Comparison of ENCODE assay signal across 17 cellular contexts in the genomic region with DNA sequence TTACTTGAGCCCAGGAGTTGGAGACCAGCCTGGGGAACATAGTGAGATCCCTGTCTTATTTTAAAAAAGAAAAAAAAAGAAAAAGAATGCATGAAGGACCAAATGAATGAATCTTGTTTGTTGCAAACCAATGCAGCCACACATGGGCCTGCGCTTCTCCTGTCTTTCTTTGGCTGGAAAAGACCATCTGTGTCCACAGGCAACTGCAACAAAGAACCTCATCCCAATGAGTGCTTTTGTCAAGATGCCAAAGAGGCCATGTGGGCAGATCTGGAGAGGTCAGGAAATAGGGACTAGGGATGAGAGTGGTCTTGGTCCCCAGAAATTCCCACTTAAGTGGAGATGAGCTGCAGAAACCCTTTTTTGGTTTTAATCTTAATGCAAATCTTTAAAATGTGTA. TPM values are rescaled to one million over a fixed set of nuclear protein-coding genes. Genes with fewer than 3 reads are reported as not detected.
DNase-seq lines count a peak whose midpoint lies in the region; ATAC-seq and TF ChIP-seq lines count a peak whose summit lies in the region.
"Had no signal": no experiment of that assay in that cellular context is flagged by ENCODE, and none has a peak within 500 bp of the region (broad histone marks: within the 10 kb centered on the region; RNA-seq: fewer than 3 reads in every experiment).

No MANE protein-coding gene starts in this region.

- TF ChIP-seq CTCF in RWPE2 (IDR thresholded peaks at IDR 0.05; ENCODE audit: poor library complexity, severe bottlenecking), result no peak
- no peak for TF ChIP-seq CTCF in fibroblast of mammary gland (conservative IDR thresholded peaks at IDR 0.05; ENCODE audit: control insufficient read depth, insufficient read depth, low read depth, low read length)

- no peaks in the 10 kb centered on the region for H3K36me3 ChIP-seq in RWPE2 (ENCODE audit: low read depth)
- H3K36me3 ChIP-seq: prostate gland had no signal

- DNase-seq in activated naive CD8-positive, alpha-beta T cell treated with anti-CD3 and anti-CD28 coated beads, Interleukin-2, amount 10 ng/mL, durations not matched to agents 7 days and 5 days, result peak; percentile 2
- DNase-seq in activated naive CD8-positive, alpha-beta T cell treated with anti-CD3 and anti-CD28 coated beads for 36 hours, result no peak
- DNase-seq in RWPE2 (ENCODE audit: low spot score) (no peak), fibroblast of mammary gland (ENCODE audit: low read depth) (peak; percentile 33), nucleus accumbens (lab: John Stamatoyannopoulos, UW) (no peak), retina (no peak), HCEC 1CT (no peak)
- DNase-seq in stimulated activated naive CD8-positive, alpha-beta T cell treated with anti-CD3 and anti-CD28 coated beads, Interleukin-15, amount 100 ng/mL, for 72 hours, result no peak
- DNase-seq: activated CD4-positive, alpha-beta T cell treated with anti-CD3 and anti-CD28 coated beads, Interleukin-2, amount 50 U/mL, for 1 hour; activated T-cell treated with anti-CD3 and anti-CD28 coated beads, Interleukin-2, amount 50 U/mL, for 1 hour; CD8-positive, alpha-beta T cell; effector CD8-positive, alpha-beta T cell; left ventricle myocardium superior had no signal

- H3K36me3 Mint-ChIP-seq in activated naive CD8-positive, alpha-beta T cell treated with anti-CD3 and anti-CD28 coated beads, Interleukin-2, amount 10 ng/mL, durations not matched to agents 7 days and 5 days, result peaks cover 6% of the 10 kb centered on the region
- H3K36me3 Mint-ChIP-seq in activated naive CD8-positive, alpha-beta T cell treated with anti-CD3 and anti-CD28 coated beads for 36 hours, result no peaks in the 10 kb centered on the region
- H3K36me3 Mint-ChIP-seq: activated naive CD4-positive, alpha-beta T cell treated with anti-CD3 and anti-CD28 coated beads, Interleukin-2, amount 50 U/mL, for 24 hours; CD8-positive, alpha-beta T cell had no signal

- H3K4me3 Mint-ChIP-seq in activated naive CD8-positive, alpha-beta T cell treated with anti-CD3 and anti-CD28 coated beads, Interleukin-2, amount 10 ng/mL, durations not matched to agents 7 days and 5 days, result no peak overlapping the region
- H3K4me3 Mint-ChIP-seq in activated naive CD8-positive, alpha-beta T cell treated with anti-CD3 and anti-CD28 coated beads for 36 hours, result no peak overlapping the region
- H3K4me3 Mint-ChIP-seq in stimulated activated naive CD8-positive, alpha-beta T cell treated with anti-CD3 and anti-CD28 coated beads, Interleukin-15, amount 100 ng/mL, for 72 hours, result no peak overlapping the region
- H3K4me3 Mint-ChIP-seq: activated naive CD4-positive, alpha-beta T cell treated with anti-CD3 and anti-CD28 coated beads, Interleukin-2, amount 50 U/mL, for 24 hours; CD8-positive, alpha-beta T cell; stimulated activated naive CD8-positive, alpha-beta T cell treated with anti-CD3 and anti-CD28 coated beads, Interleukin-15, Interleukin-2, amounts not matched to agents 100 ng/mL and 50 ng/mL, for 24 hours had no signal

- ATAC-seq in activated naive CD8-positive, alpha-beta T cell treated with anti-CD3 and anti-CD28 coated beads, Interleukin-2, amount 10 ng/mL, durations not matched to agents 7 days and 5 days (ENCODE audit: low read depth), result no peak
- no peak for ATAC-seq in RWPE2 (ENCODE audit: low read depth)
- ATAC-seq in stimulated activated naive CD8-positive, alpha-beta T cell treated with anti-CD3 and anti-CD28 coated beads, Interleukin-15, amount 100 ng/mL, for 72 hours, result no peak
- ATAC-seq: CD8-positive, alpha-beta T cell had no signal

- peak overlapping the region; percentile 82 for H3K27ac ChIP-seq in RWPE2 (ENCODE audit: poor library complexity, severe bottlenecking)
- H3K27ac ChIP-seq: foreskin keratinocyte, prostate gland had no signal

- H3K4me3 ChIP-seq in RWPE2 (ENCODE audit: severe bottlenecking) (no peak overlapping the region), fibroblast of mammary gland (ENCODE audit: control insufficient read depth, low read depth, low read length) (no peak overlapping the region)
- H3K4me3 ChIP-seq: prostate gland had no signal

- H3K27me3 Mint-ChIP-seq in activated naive CD8-positive, alpha-beta T cell treated with anti-CD3 and anti-CD28 coated beads, Interleukin-2, amount 10 ng/mL, durations not matched to agents 7 days and 5 days, result peaks cover 39% of the 10 kb centered on the region
- H3K27me3 Mint-ChIP-seq in activated naive CD8-positive, alpha-beta T cell treated with anti-CD3 and anti-CD28 coated beads for 36 hours, result no peaks in the 10 kb centered on the region
- peaks cover 20% of the 10 kb centered on the region for H3K27me3 Mint-ChIP-seq in stimulated activated naive CD8-positive, alpha-beta T cell treated with anti-CD3 and anti-CD28 coated beads, Interleukin-15, amount 100 ng/mL, for 72 hours
- H3K27me3 Mint-ChIP-seq: activated naive CD4-positive, alpha-beta T cell treated with anti-CD3 and anti-CD28 coated beads, Interleukin-2, amount 50 U/mL, for 24 hours had no signal

- peaks cover 16% of the 10 kb centered on the region for H3K4me1 Mint-ChIP-seq in activated naive CD8-positive, alpha-beta T cell treated with anti-CD3 and anti-CD28 coated beads, Interleukin-2, amount 10 ng/mL, durations not matched to agents 7 days and 5 days
- no peaks in the 10 kb centered on the region for H3K4me1 Mint-ChIP-seq in activated naive CD8-positive, alpha-beta T cell treated with anti-CD3 and anti-CD28 coated beads for 36 hours
- peaks cover 6% of the 10 kb centered on the region for H3K4me1 Mint-ChIP-seq in stimulated activated naive CD8-positive, alpha-beta T cell treated with anti-CD3 and anti-CD28 coated beads, Interleukin-15, amount 100 ng/mL, for 72 hours
- H3K4me1 Mint-ChIP-seq: activated naive CD4-positive, alpha-beta T cell treated with anti-CD3 and anti-CD28 coated beads, Interleukin-2, amount 50 U/mL, for 24 hours had no signal

- no peaks in the 10 kb centered on the region for H3K27me3 ChIP-seq in RWPE2 (ENCODE audit: insufficient read depth, poor library complexity, severe bottlenecking)
- H3K27me3 ChIP-seq: foreskin keratinocyte had no signal

- H3K27ac Mint-ChIP-seq in activated naive CD8-positive, alpha-beta T cell treated with anti-CD3 and anti-CD28 coated beads, Interleukin-2, amount 10 ng/mL, durations not matched to agents 7 days and 5 days, result no peak overlapping the region
- no peak overlapping the region for H3K27ac Mint-ChIP-seq in activated naive CD8-positive, alpha-beta T cell treated with anti-CD3 and anti-CD28 coated beads for 36 hours
- no peak overlapping the region for H3K27ac Mint-ChIP-seq in stimulated activated naive CD8-positive, alpha-beta T cell treated with anti-CD3 and anti-CD28 coated beads, Interleukin-15, amount 100 ng/mL, for 72 hours
- H3K27ac Mint-ChIP-seq: activated naive CD4-positive, alpha-beta T cell treated with anti-CD3 and anti-CD28 coated beads, Interleukin-2, amount 50 U/mL, for 24 hours; CD8-positive, alpha-beta T cell; stimulated activated naive CD8-positive, alpha-beta T cell treated with anti-CD3 and anti-CD28 coated beads, Interleukin-15, Interleukin-2, amounts not matched to agents 100 ng/mL and 50 ng/mL, for 24 hours had no signal

- peaks cover 14% of the 10 kb centered on the region for H3K4me1 ChIP-seq in RWPE2 (ENCODE audit: insufficient read depth, poor library complexity, severe bottlenecking)
- H3K4me1 ChIP-seq: prostate gland had no signal

- POLR2A ChIA-PET in activated naive CD8-positive, alpha-beta T cell treated with anti-CD3 and anti-CD28 coated beads, Interleukin-2, amount 10 ng/mL, durations not matched to agents 7 days and 5 days (lab: Charles Lee), result no interaction called here

- H3K9me3 ChIP-seq in RWPE2 (ENCODE audit: severe bottlenecking), result peaks cover 2% of the 10 kb centered on the region
- H3K9me3 ChIP-seq: prostate gland had no signal

- H3K9me3 Mint-ChIP-seq in activated naive CD8-positive, alpha-beta T cell treated with anti-CD3 and anti-CD28 coated beads, Interleukin-2, amount 10 ng/mL, durations not matched to agents 7 days and 5 days, result peaks cover 2% of the 10 kb centered on the region
- no peaks in the 10 kb centered on the region for H3K9me3 Mint-ChIP-seq in activated naive CD8-positive, alpha-beta T cell treated with anti-CD3 and anti-CD28 coated beads for 36 hours
- H3K9me3 Mint-ChIP-seq in stimulated activated naive CD8-positive, alpha-beta T cell treated with anti-CD3 and anti-CD28 coated beads, Interleukin-15, amount 100 ng/mL, for 72 hours, result peaks cover 7 to 10% of the 10 kb centered on the region in 2 donors
- H3K9me3 Mint-ChIP-seq: activated naive CD4-positive, alpha-beta T cell treated with anti-CD3 and anti-CD28 coated beads, Interleukin-2, amount 50 U/mL, for 24 hours; CD8-positive, alpha-beta T cell had no signal

RNA-seq across cellular contexts. Expression of gene DUSP5, which starts 49.8 kb away (rescaled TPM):
- 10 to 100 TPM; 23.1 to 24.3 TPM for total RNA-seq in activated naive CD8-positive, alpha-beta T cell treated with anti-CD3 and anti-CD28 coated beads, Interleukin-2, amount 10 ng/mL, durations not matched to agents 7 days and 5 days
- total RNA-seq in activated naive CD8-positive, alpha-beta T cell treated with anti-CD3 and anti-CD28 coated beads for 36 hours, result 10 to 100 TPM; 30.1 to 31.4 TPM

Comparison
In these comparisons a context has a peak if more than half of its experiments do, and no peak if none do; other contexts are left out.
1. DNase-seq: peak in activated naive CD8-positive, alpha-beta T cell treated with anti-CD3 and anti-CD28 coated beads, Interleukin-2, amount 10 ng/mL, durations not matched to agents 7 days and 5 days (single experiment) and fibroblast of mammary gland (single experiment); none in activated naive CD8-positive, alpha-beta T cell treated with anti-CD3 and anti-CD28 coated beads for 36 hours (single experiment), RWPE2 (single experiment), nucleus accumbens (0 of 56), retina (single experiment), stimulated activated naive CD8-positive, alpha-beta T cell treated with anti-CD3 and anti-CD28 coated beads, Interleukin-15, amount 100 ng/mL, for 72 hours (0 of 2) and HCEC 1CT (single experiment).